ENCODE assay signal across 11 cellular contexts in the genomic region with DNA sequence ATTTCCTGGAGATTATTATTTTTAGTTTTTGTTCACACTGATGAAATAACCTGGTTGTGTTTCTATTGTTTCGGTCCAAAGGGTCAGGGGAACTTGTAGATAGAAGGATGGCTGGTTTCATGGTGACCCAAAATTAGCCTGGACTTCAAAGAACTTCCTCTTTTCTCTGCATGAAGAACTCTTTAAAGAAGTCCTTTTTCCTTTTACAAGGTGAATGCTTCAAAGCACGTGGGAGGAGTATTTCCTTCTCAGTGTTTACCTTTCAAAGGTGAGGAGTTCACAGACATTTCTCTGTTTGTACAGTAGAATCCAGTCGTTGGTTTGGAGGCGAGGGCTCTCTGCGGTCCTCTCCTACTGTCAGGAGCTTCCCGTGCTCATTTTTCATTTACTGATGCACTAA.
DNase-seq lines count a peak whose midpoint lies in the region; ATAC-seq and TF ChIP-seq lines count a peak whose summit lies in the region.
"Had no signal": no experiment of that assay in that cellular context is flagged by ENCODE, and none has a peak within 500 bp of the region (broad histone marks: within the 10 kb centered on the region; RNA-seq: fewer than 3 reads in every experiment).

No MANE protein-coding gene starts in this region.

- no peak overlapping the region for H2AK5ac ChIP-seq in mesenchymal stem cell (ENCODE audit: low read length, severe bottlenecking)

- H3K4me1 ChIP-seq in mesenchymal stem cell (ENCODE audit: control insufficient read depth, insufficient read depth, low read depth, low read length) (no peaks in the 10 kb centered on the region), neural progenitor cell (no peaks in the 10 kb centered on the region)
- H3K4me1 ChIP-seq: psoas muscle had no signal

- peaks cover 3% of the 10 kb centered on the region for H3K4me1 Mint-ChIP-seq in neural progenitor cell

- no peak overlapping the region for H3K14ac ChIP-seq in mesenchymal stem cell (ENCODE audit: low read length in 2 of 2)

- H3K36me3 ChIP-seq in mesenchymal stem cell (ENCODE audit: control insufficient read depth in 1 of 2, insufficient read depth in 2 of 2, low read depth in 1 of 2, low read length in 2 of 2) (no peaks in the 10 kb centered on the region), neural progenitor cell (no peaks in the 10 kb centered on the region)

- H3K79me2 ChIP-seq in neural progenitor cell (ENCODE audit: low read depth), result no peaks in the 10 kb centered on the region

- no peaks in the 10 kb centered on the region for H4K20me1 ChIP-seq in neural progenitor cell (ENCODE audit: low read depth)

- ATAC-seq in HG03175 (IDR thresholded peaks at IDR 0.05; ENCODE audit: unreplicated experiment) (peak; percentile 74), esophagus mucosa (peak; percentile 79)
- ATAC-seq: psoas muscle had no signal

- H3K9ac ChIP-seq in mesenchymal stem cell (ENCODE audit: low read length) (no peak overlapping the region), neural progenitor cell (no peak overlapping the region)

- H3F3A ChIP-seq in neural progenitor cell (ENCODE audit: low read depth), result no peaks in the 10 kb centered on the region

- H3K4me3 ChIP-seq in mesenchymal stem cell (ENCODE audit: insufficient read depth in 1 of 2, low read depth in 1 of 2, low read length in 2 of 2) (no peak overlapping the region), neural progenitor cell (no peak overlapping the region)
- H3K4me3 ChIP-seq: psoas muscle had no signal

- H3K79me1 ChIP-seq in mesenchymal stem cell (replicated peaks; ENCODE audit: low read length, poor library complexity, severe bottlenecking), result no peaks in the 10 kb centered on the region

- no peak overlapping the region for H3K23ac ChIP-seq in mesenchymal stem cell (ENCODE audit: low read length in 2 of 2)

- H3K4me3 Mint-ChIP-seq in neural progenitor cell, result no peak overlapping the region

- peak; percentile 17 for DNase-seq in GM13977 (ENCODE audit: low spot score)
- peak; percentile 20 for DNase-seq in GM20000 (ENCODE audit: low spot score)
- no peak for DNase-seq in mesenchymal stem cell
- DNase-seq in neural progenitor cell (ENCODE audit: low spot score), result no peak
- no peak for DNase-seq in germinal center (ENCODE audit: low spot score)
- DNase-seq in DMS153 (lab: John Stamatoyannopoulos, UW), result no peak
- DNase-seq: COR-L47, NCI-H1436 treated with DMSO at 0.1 percent for 48 hours, psoas muscle had no signal

- H2BK12ac ChIP-seq in mesenchymal stem cell (ENCODE audit: low read length in 2 of 2), result no peak overlapping the region

- H2BK5ac ChIP-seq in mesenchymal stem cell (ENCODE audit: low read depth, low read length, poor library complexity, severe bottlenecking), result no peak overlapping the region

- no peak overlapping the region for H3K4me2 ChIP-seq in mesenchymal stem cell (ENCODE audit: low read length, poor library complexity, severe bottlenecking)
- no peak overlapping the region for H3K4me2 ChIP-seq in neural progenitor cell

- H2AFZ ChIP-seq in mesenchymal stem cell (ENCODE audit: low read depth, low read length), result no peak overlapping the region
- no peak overlapping the region for H2AFZ ChIP-seq in neural progenitor cell (replicated peaks)

- H3K27ac ChIP-seq in mesenchymal stem cell (ENCODE audit: low read length, poor library complexity, severe bottlenecking) (no peak overlapping the region), neural progenitor cell (no peak overlapping the region)
- H3K27ac ChIP-seq: psoas muscle had no signal

- no peak overlapping the region for H4K8ac ChIP-seq in mesenchymal stem cell (ENCODE audit: low read length)

- H3K18ac ChIP-seq in mesenchymal stem cell (ENCODE audit: low read depth in 1 of 2, low read length in 2 of 2), result no peak overlapping the region

- TF ChIP-seq CTCF in GM13977 (IDR thresholded peaks at IDR 0.05; ENCODE audit: extremely low read depth, insufficient read depth, missing control alignments) (no peak), GM20000 (IDR thresholded peaks at IDR 0.05; ENCODE audit: extremely low read depth, missing control alignments) (no peak), neural progenitor cell (IDR thresholded peaks at IDR 0.05) (no peak)

- no peak overlapping the region for H2BK120ac ChIP-seq in mesenchymal stem cell (ENCODE audit: low read depth, low read length)

- no peaks in the 10 kb centered on the region for H3K27me3 ChIP-seq in mesenchymal stem cell (ENCODE audit: control insufficient read depth in 1 of 2, insufficient read depth in 1 of 2, low read length in 2 of 2)
- H3K27me3 ChIP-seq in neural progenitor cell, result no peaks in the 10 kb centered on the region

- no peaks in the 10 kb centered on the region for H3K27me3 Mint-ChIP-seq in neural progenitor cell (ENCODE audit: insufficient read depth, low read depth)

- no peak overlapping the region for H4K91ac ChIP-seq in mesenchymal stem cell (ENCODE audit: low read length)

- peaks cover 4% of the 10 kb centered on the region for H3K9me3 Mint-ChIP-seq in neural progenitor cell

- H3K4ac ChIP-seq in mesenchymal stem cell (ENCODE audit: low read depth in 1 of 2, low read length in 2 of 2), result no peak overlapping the region

- no peaks in the 10 kb centered on the region for H3K36me3 Mint-ChIP-seq in neural progenitor cell

- 77% methylated on average over 6 of the region's 6 CpGs for WGBS in mesenchymal stem cell

- in situ Hi-C loops in GM13977 (cut with MboI; ENCODE audit: low pct_unique_long_range_greater_than_20kb, low sequenced_read_pairs, unreplicated experiment), result no loop called here

- no peak overlapping the region for H2BK15ac ChIP-seq in mesenchymal stem cell (ENCODE audit: low read depth, poor library complexity, severe bottlenecking)

- no peak overlapping the region for H3K27ac Mint-ChIP-seq in neural progenitor cell

- no peaks in the 10 kb centered on the region for H3K9me3 ChIP-seq in mesenchymal stem cell (ENCODE audit: control insufficient read depth, low read length)
- no peaks in the 10 kb centered on the region for H3K9me3 ChIP-seq in neural progenitor cell (ENCODE audit: low read depth)
- H3K9me3 ChIP-seq: psoas muscle had no signal

Comparison
In these comparisons a context has a peak if more than half of its experiments do, and no peak if none do; other contexts are left out.
1. DNase-seq: peak in GM13977 (single experiment) and GM20000 (single experiment); none in mesenchymal stem cell (single experiment), neural progenitor cell (single experiment), germinal center (single experiment) and DMS153 (single experiment).